21 cellular contexts compared by ENCODE assay signal in the genomic region with DNA sequence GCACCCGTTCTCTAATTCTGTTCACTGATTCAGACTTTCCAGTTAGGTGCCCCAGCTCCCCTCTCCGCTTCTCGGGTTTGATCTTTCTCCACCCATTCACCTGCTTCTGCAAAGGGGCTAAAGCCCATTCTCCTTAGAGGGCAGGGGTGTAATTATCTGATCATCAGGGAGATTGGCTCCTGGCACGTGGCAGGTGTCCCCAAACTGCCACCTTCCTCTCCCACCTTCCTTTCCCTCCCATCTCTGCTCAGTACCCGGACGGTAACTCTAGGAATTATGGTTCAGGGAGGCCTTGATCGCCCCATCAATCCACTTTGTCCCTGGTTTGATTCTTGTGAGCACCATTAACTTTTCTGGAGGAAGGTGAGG. TPM values are rescaled to one million over a fixed set of nuclear protein-coding genes. Genes with fewer than 3 reads are reported as not detected.
DNase-seq lines count a peak whose midpoint lies in the region; ATAC-seq and TF ChIP-seq lines count a peak whose summit lies in the region.
"Had no signal": no experiment of that assay in that cellular context is flagged by ENCODE, and none has a peak within 500 bp of the region (broad histone marks: within the 10 kb centered on the region; RNA-seq: fewer than 3 reads in every experiment).

No MANE protein-coding gene starts in this region.

- H3F3A ChIP-seq in DOHH2 (ENCODE audit: control insufficient read depth, insufficient read depth), result peaks cover 62% of the 10 kb centered on the region

- no peaks in the 10 kb centered on the region for H3K9me2 ChIP-seq in DOHH2 (replicated peaks; ENCODE audit: control insufficient read depth, low read length)

- peak overlapping the region; percentile 74 for H3K4me3 Mint-ChIP-seq in activated T-helper 1 cell treated with anti-CD3 and anti-CD28 coated beads, Interleukin-12 subunit alpha, Interleukin-12 subunit beta, Interleukin-2, Interleukin-4 antibody, amounts not matched to agents 30 ng/mL and 10 ng/mL and 1 ng/mL, durations not matched to agents 14 hours and 24 hours and 36 hours
- peak overlapping the region; percentile 70 to 91 (median 84) for H3K4me3 Mint-ChIP-seq in naive B cell
- H3K4me3 Mint-ChIP-seq: nephron progenitor cell had no signal

- H3K4me1 Mint-ChIP-seq in activated T-helper 1 cell treated with anti-CD3 and anti-CD28 coated beads, Interleukin-12 subunit alpha, Interleukin-12 subunit beta, Interleukin-2, Interleukin-4 antibody, amounts not matched to agents 30 ng/mL and 10 ng/mL and 1 ng/mL, durations not matched to agents 14 hours and 24 hours and 36 hours (ENCODE audit: low read depth), result peaks cover 41% of the 10 kb centered on the region
- H3K4me1 Mint-ChIP-seq in naive B cell, result peaks cover 53 to 93% (median 86%) of the 10 kb centered on the region in 3 donors

- no peaks in the 10 kb centered on the region for H3K36me3 Mint-ChIP-seq in activated T-helper 1 cell treated with anti-CD3 and anti-CD28 coated beads, Interleukin-12 subunit alpha, Interleukin-12 subunit beta, Interleukin-2, Interleukin-4 antibody, amounts not matched to agents 30 ng/mL and 10 ng/mL and 1 ng/mL, durations not matched to agents 14 hours and 24 hours and 36 hours (ENCODE audit: low read depth)
- peaks cover 7 to 19% of the 10 kb centered on the region in 2 donors for H3K36me3 Mint-ChIP-seq in naive B cell

- intact Hi-C loops in activated T-helper 1 cell treated with anti-CD3 and anti-CD28 coated beads, Interleukin-12 subunit alpha, Interleukin-12 subunit beta, Interleukin-2, Interleukin-4 antibody, amounts not matched to agents 30 ng/mL and 10 ng/mL and 1 ng/mL, durations not matched to agents 14 hours and 24 hours and 36 hours (cut with micrococcal nuclease), result loop anchor here (1.0 to 5.0 kb wide), 6 partner anchors 41 to 206 kb away; a partner anchor contains a TSS

- peak overlapping the region; percentile 81 to 97 (median 91) for H3K27ac ChIP-seq in BLaER1 treated with 17β-estradiol and CSF1 and Interleukin-3, amounts not matched to agents 10 nM and 100 nM
- H3K27ac ChIP-seq in DOHH2 (ENCODE audit: low read depth, low read length) (peak overlapping the region; percentile 92), brain microvascular endothelial cell (no peak overlapping the region)
- H3K27ac ChIP-seq: ascending aorta, testis, VCaP had no signal

- no peak for TF ChIP-seq CTCF in DOHH2 (IDR thresholded peaks at IDR 0.05; ENCODE audit: low read depth, low read length, poor library complexity, severe bottlenecking)
- no peak for TF ChIP-seq CTCF in brain microvascular endothelial cell (IDR thresholded peaks at IDR 0.05; ENCODE audit: low read depth, low read length, missing control alignments)

- peaks cover 95 to 100% (median 99%) of the 10 kb centered on the region in 10 experiments for H3K4me1 ChIP-seq in BLaER1 treated with 17β-estradiol and CSF1 and Interleukin-3, amounts not matched to agents 10 nM and 100 nM
- peaks cover 100% of the 10 kb centered on the region for H3K4me1 ChIP-seq in DOHH2 (ENCODE audit: control insufficient read depth, low read length)
- H3K4me1 ChIP-seq: ascending aorta had no signal

- no peak for DNase-seq in activated T-helper 1 cell treated with anti-CD3 and anti-CD28 coated beads, Interleukin-12 subunit alpha, Interleukin-12 subunit beta, Interleukin-2, Interleukin-4 antibody, amounts not matched to agents 30 ng/mL and 10 ng/mL and 1 ng/mL, durations not matched to agents 14 hours and 24 hours and 36 hours (ENCODE audit: low spot score)
- DNase-seq in naive B cell (no peak), brain microvascular endothelial cell (no peak), DMS 273 treated with DMSO at 0.1 percent for 48 hours (lab: John Stamatoyannopoulos, UW) (no peak), NCI-H2107 (lab: John Stamatoyannopoulos, UW) (no peak)
- no peak for DNase-seq in stimulated activated CD4-positive, alpha-beta T cell treated with anti-CD3 and anti-CD28 coated beads, Interleukin-12 subunit alpha, Interleukin-12 subunit beta, amount 100 ng/mL, for 4 hours
- DNase-seq: cortex of kidney, DMS79 treated with DMSO at 0.1 percent for 48 hours, NCI-H1694, nephron progenitor cell, testis had no signal

- ATAC-seq in naive B cell (ENCODE audit: low read depth in 2 of 2), result no peak

- H3K27me3 Mint-ChIP-seq in activated T-helper 1 cell treated with anti-CD3 and anti-CD28 coated beads, Interleukin-12 subunit alpha, Interleukin-12 subunit beta, Interleukin-2, Interleukin-4 antibody, amounts not matched to agents 30 ng/mL and 10 ng/mL and 1 ng/mL, durations not matched to agents 14 hours and 24 hours and 36 hours (ENCODE audit: insufficient read depth), result peaks cover 2% of the 10 kb centered on the region
- no peaks in the 10 kb centered on the region for H3K27me3 Mint-ChIP-seq in naive B cell

- H3K27me3 ChIP-seq in BLaER1 treated with 17β-estradiol and CSF1 and Interleukin-3, amounts not matched to agents 10 nM and 100 nM, result no peaks in the 10 kb centered on the region
- H3K27me3 ChIP-seq in DOHH2 (ENCODE audit: control insufficient read depth, low read length) (no peaks in the 10 kb centered on the region), brain microvascular endothelial cell (replicated peaks) (no peaks in the 10 kb centered on the region)
- H3K27me3 ChIP-seq: ascending aorta, testis had no signal

- H3K4me3 ChIP-seq in BLaER1 treated with 17β-estradiol and CSF1 and Interleukin-3, amounts not matched to agents 10 nM and 100 nM, result peak overlapping the region in 4 of 10 experiments; percentile 2 to 42 (median 22); a peak in 5 of 20 replicates
- H3K4me3 ChIP-seq in DOHH2 (ENCODE audit: low read length) (peak overlapping the region; percentile 30), brain microvascular endothelial cell (ENCODE audit: low read depth, low read length) (no peak overlapping the region)
- H3K4me3 ChIP-seq: ascending aorta, lower lobe of right lung, testis had no signal

- peak overlapping the region; percentile 80 to 98 (median 92) for H3K4me2 ChIP-seq in BLaER1 treated with 17β-estradiol and CSF1 and Interleukin-3, amounts not matched to agents 10 nM and 100 nM
- H3K4me2 ChIP-seq in DOHH2 (ENCODE audit: low read length), result peak overlapping the region; percentile 59

- peaks cover 0 to 5% (median 0%) of the 10 kb centered on the region in 11 experiments; a peak in 1 of 22 replicates for H4K20me1 ChIP-seq in BLaER1 treated with 17β-estradiol and CSF1 and Interleukin-3, amounts not matched to agents 10 nM and 100 nM
- H4K20me1 ChIP-seq in DOHH2 (ENCODE audit: control insufficient read depth, insufficient read depth, low read depth, low read length), result peaks cover 19% of the 10 kb centered on the region

- H3K9me3 ChIP-seq in BLaER1 treated with 17β-estradiol and CSF1 and Interleukin-3, amounts not matched to agents 10 nM and 100 nM (replicated peaks in 1 of 11), result no peaks in the 10 kb centered on the region
- no peaks in the 10 kb centered on the region for H3K9me3 ChIP-seq in DOHH2 (ENCODE audit: control insufficient read depth, insufficient read depth, low read length)
- H3K9me3 ChIP-seq: ascending aorta, lower lobe of right lung, testis had no signal

- H3K9ac ChIP-seq in BLaER1 treated with 17β-estradiol and CSF1 and Interleukin-3, amounts not matched to agents 10 nM and 100 nM, result peak overlapping the region; percentile 63 to 88 (median 79)

- in situ Hi-C loops in brain microvascular endothelial cell (cut with HindIII; ENCODE audit: low pct_ligation_motif_present, low sequenced_read_pairs), result no loop called here

- peak overlapping the region; percentile 99 for H3K27ac Mint-ChIP-seq in activated T-helper 1 cell treated with anti-CD3 and anti-CD28 coated beads, Interleukin-12 subunit alpha, Interleukin-12 subunit beta, Interleukin-2, Interleukin-4 antibody, amounts not matched to agents 30 ng/mL and 10 ng/mL and 1 ng/mL, durations not matched to agents 14 hours and 24 hours and 36 hours
- H3K27ac Mint-ChIP-seq in naive B cell, result peak overlapping the region; percentile 99 to 100 (median 99)

- no peaks in the 10 kb centered on the region for H3K9me3 Mint-ChIP-seq in activated T-helper 1 cell treated with anti-CD3 and anti-CD28 coated beads, Interleukin-12 subunit alpha, Interleukin-12 subunit beta, Interleukin-2, Interleukin-4 antibody, amounts not matched to agents 30 ng/mL and 10 ng/mL and 1 ng/mL, durations not matched to agents 14 hours and 24 hours and 36 hours
- H3K9me3 Mint-ChIP-seq in naive B cell, result peaks cover 0 to 4% (median 0%) of the 10 kb centered on the region in 7 donors
- H3K9me3 Mint-ChIP-seq: nephron progenitor cell had no signal

- peaks cover 0 to 36% (median 30%) of the 10 kb centered on the region in 11 experiments; a peak in 18 of 22 replicates for H3K36me3 ChIP-seq in BLaER1 treated with 17β-estradiol and CSF1 and Interleukin-3, amounts not matched to agents 10 nM and 100 nM
- peaks cover 54% of the 10 kb centered on the region for H3K36me3 ChIP-seq in DOHH2 (ENCODE audit: control insufficient read depth, low read length)
- no peaks in the 10 kb centered on the region for H3K36me3 ChIP-seq in brain microvascular endothelial cell (replicated peaks)
- H3K36me3 ChIP-seq: ascending aorta, lower lobe of right lung had no signal

- no peaks in the 10 kb centered on the region for H3K79me2 ChIP-seq in DOHH2 (ENCODE audit: control insufficient read depth, low read length)

RNA-seq across cellular contexts. Expression of a gene that starts 0.2 kb away (rescaled TPM):
- 0.12 and 0.18 TPM in 2 replicates for total RNA-seq in activated T-helper 1 cell treated with anti-CD3 and anti-CD28 coated beads, Interleukin-12 subunit alpha, Interleukin-12 subunit beta, Interleukin-2, Interleukin-4 antibody, amounts not matched to agents 30 ng/mL and 10 ng/mL and 1 ng/mL, durations not matched to agents 14 hours and 24 hours and 36 hours
- polyA plus RNA-seq in naive B cell (ENCODE audit: low read depth in 6 of 6), result 1 to 10 TPM in 2 of 6 donors, under 1 TPM in 4; 0.14 to 1.9 (median 0.75) TPM
- total RNA-seq: ascending aorta, glomerular endothelial cell, lower lobe of right lung, MCF 10A, NCI-H460 had no signal
- polyA plus RNA-seq: BJ had no signal

RNA-seq across cellular contexts. Expression of a gene that starts 10.3 kb away (rescaled TPM):
- total RNA-seq in activated T-helper 1 cell treated with anti-CD3 and anti-CD28 coated beads, Interleukin-12 subunit alpha, Interleukin-12 subunit beta, Interleukin-2, Interleukin-4 antibody, amounts not matched to agents 30 ng/mL and 10 ng/mL and 1 ng/mL, durations not matched to agents 14 hours and 24 hours and 36 hours, result 0.20 and 0.36 TPM in 2 replicates
- polyA plus RNA-seq in naive B cell (ENCODE audit: low read depth in 6 of 6), result under 1 TPM in 1 of 6 donors, not detected in 5; 0.17 TPM
- total RNA-seq: ascending aorta, epithelial cell of proximal tubule, glomerular endothelial cell, lower lobe of right lung, MCF 10A, NCI-H460 had no signal
- polyA plus RNA-seq: BJ had no signal

RNA-seq across cellular contexts. Expression of a gene that starts 18.9 kb away (rescaled TPM):
- 4.7 and 5.1 TPM in 2 replicates for total RNA-seq in activated T-helper 1 cell treated with anti-CD3 and anti-CD28 coated beads, Interleukin-12 subunit alpha, Interleukin-12 subunit beta, Interleukin-2, Interleukin-4 antibody, amounts not matched to agents 30 ng/mL and 10 ng/mL and 1 ng/mL, durations not matched to agents 14 hours and 24 hours and 36 hours
- 100 to 1,000 TPM; 364 to 971 (median 552) TPM for polyA plus RNA-seq in naive B cell (ENCODE audit: low read depth in 6 of 6)
- total RNA-seq: NCI-H460 had no signal
- polyA plus RNA-seq: BJ had no signal

RNA-seq across cellular contexts. Expression of a gene that starts 23.0 kb away (rescaled TPM):
- total RNA-seq in activated T-helper 1 cell treated with anti-CD3 and anti-CD28 coated beads, Interleukin-12 subunit alpha, Interleukin-12 subunit beta, Interleukin-2, Interleukin-4 antibody, amounts not matched to agents 30 ng/mL and 10 ng/mL and 1 ng/mL, durations not matched to agents 14 hours and 24 hours and 36 hours, result 0.20 TPM in 1 of 2 replicates, not detected in the other
- polyA plus RNA-seq in naive B cell (ENCODE audit: low read depth in 6 of 6), result not detected
- total RNA-seq: ascending aorta, epithelial cell of proximal tubule, glomerular endothelial cell, lower lobe of right lung, MCF 10A, NCI-H460, testis had no signal
- polyA plus RNA-seq: BJ had no signal

RNA-seq across cellular contexts. Expression of a gene that starts 56.0 kb away (rescaled TPM):
- not detected in 2 replicates for total RNA-seq in activated T-helper 1 cell treated with anti-CD3 and anti-CD28 coated beads, Interleukin-12 subunit alpha, Interleukin-12 subunit beta, Interleukin-2, Interleukin-4 antibody, amounts not matched to agents 30 ng/mL and 10 ng/mL and 1 ng/mL, durations not matched to agents 14 hours and 24 hours and 36 hours
- polyA plus RNA-seq in naive B cell (ENCODE audit: low read depth in 6 of 6), result under 1 TPM in 4 of 6 donors, not detected in 2; 0.12 to 0.41 (median 0.29) TPM
- total RNA-seq: ascending aorta, epithelial cell of proximal tubule, glomerular endothelial cell, lower lobe of right lung, MCF 10A, NCI-H460 had no signal
- polyA plus RNA-seq: BJ had no signal
